In genomic region chr2:2809771-2810170, GRCh38 we compare ENCODE assay signal across 16 cellular contexts.
A peak's percentile ranks its signal among the peaks of the same experiment; 100 is the strongest.
DNase-seq lines count a peak whose midpoint lies in the region; ATAC-seq, FAIRE-seq and TF ChIP-seq lines count a peak whose summit lies in the region.
"Had no signal": no experiment of that assay in that cellular context is flagged by ENCODE, and none has a peak within 500 bp of the region (broad histone marks: within the 10 kb centered on the region; RNA-seq: fewer than 3 reads in every experiment).

No MANE protein-coding gene starts in this region.

- FAIRE-seq in kidney (lab: Jason Lieb, UNC), result no peak
- FAIRE-seq: A549, GM12878 had no signal

- H3K4me3 ChIP-seq in coronary artery (no peak overlapping the region), kidney (ENCODE audit: low read length in 2 of 2) (no peak overlapping the region)
- H3K4me3 ChIP-seq: A549, BLaER1, GM12878 had no signal

- no peak for ATAC-seq in GM19452 (IDR thresholded peaks at IDR 0.05; ENCODE audit: unreplicated experiment)
- ATAC-seq: GM12878 had no signal

- no peak overlapping the region for H3K27ac ChIP-seq in coronary artery
- no peak overlapping the region for H3K27ac ChIP-seq in kidney (ENCODE audit: low read depth in 2 of 2, low read length in 2 of 2)
- H3K27ac ChIP-seq: 22Rv1, A549, BLaER1, HL-60 had no signal

- DNase-seq in activated CD8-positive, alpha-beta memory T cell treated with anti-CD3 and anti-CD28 coated beads for 24 hours, result peak; percentile 28
- DNase-seq in activated CD8-positive, alpha-beta memory T cell treated with anti-CD3 and anti-CD28 coated beads, Interleukin-2, amount 50 U/mL, for 4 hours, result no peak
- DNase-seq in coronary artery (ENCODE audit: low spot score) (peak; percentile 52), kidney (peak; percentile 41), AG08396 (ENCODE audit: low spot score) (no peak), NCI-H82 treated with DMSO at 0.1 percent for 48 hours (lab: John Stamatoyannopoulos, UW; ENCODE audit: unreplicated experiment) (no peak)
- DNase-seq: CD4-positive, alpha-beta memory T cell; DND-41; EL; HCEC 1CT had no signal

- peaks cover 0 to 14% of the 10 kb centered on the region in 2 donors for H3K9me3 ChIP-seq in kidney (ENCODE audit: control insufficient read depth in 1 of 2, low read length in 2 of 2)
- H3K9me3 ChIP-seq: A549 had no signal

- no peaks in the 10 kb centered on the region for H3K4me1 ChIP-seq in kidney (ENCODE audit: control insufficient read depth in 1 of 2, insufficient read depth in 1 of 2, low read depth in 1 of 2, low read length in 2 of 2)
- H3K4me1 ChIP-seq: A549 had no signal

- no peaks in the 10 kb centered on the region for H3K36me3 ChIP-seq in kidney (ENCODE audit: control insufficient read depth in 1 of 2, insufficient read depth in 2 of 2, low read length in 2 of 2)
- H3K36me3 ChIP-seq: BLaER1 had no signal

- intact Hi-C loops in kidney (cut with DNase I), result no loop called here

- H3K9ac ChIP-seq in kidney (ENCODE audit: low read length in 2 of 2), result no peak overlapping the region
- H3K9ac ChIP-seq: BLaER1 had no signal

- no peak for TF ChIP-seq CTCF in coronary artery (IDR thresholded peaks at IDR 0.05)
- TF ChIP-seq CTCF in kidney (IDR thresholded peaks at IDR 0.05; ENCODE audit: borderline replicate concordance, extremely low read depth, insufficient read depth), result no peak

Comparison
In these comparisons a context has a peak if more than half of its experiments do, and no peak if none do; other contexts are left out.
1. DNase-seq: peak in activated CD8-positive, alpha-beta memory T cell treated with anti-CD3 and anti-CD28 coated beads for 24 hours (single experiment), coronary artery (single experiment) and kidney (single experiment); none in activated CD8-positive, alpha-beta memory T cell treated with anti-CD3 and anti-CD28 coated beads, Interleukin-2, amount 50 U/mL, for 4 hours (single experiment), AG08396 (single experiment) and NCI-H82 treated with DMSO at 0.1 percent for 48 hours (single experiment).